Comparison of ENCODE assay signal across 9 cellular contexts in the genomic region with DNA sequence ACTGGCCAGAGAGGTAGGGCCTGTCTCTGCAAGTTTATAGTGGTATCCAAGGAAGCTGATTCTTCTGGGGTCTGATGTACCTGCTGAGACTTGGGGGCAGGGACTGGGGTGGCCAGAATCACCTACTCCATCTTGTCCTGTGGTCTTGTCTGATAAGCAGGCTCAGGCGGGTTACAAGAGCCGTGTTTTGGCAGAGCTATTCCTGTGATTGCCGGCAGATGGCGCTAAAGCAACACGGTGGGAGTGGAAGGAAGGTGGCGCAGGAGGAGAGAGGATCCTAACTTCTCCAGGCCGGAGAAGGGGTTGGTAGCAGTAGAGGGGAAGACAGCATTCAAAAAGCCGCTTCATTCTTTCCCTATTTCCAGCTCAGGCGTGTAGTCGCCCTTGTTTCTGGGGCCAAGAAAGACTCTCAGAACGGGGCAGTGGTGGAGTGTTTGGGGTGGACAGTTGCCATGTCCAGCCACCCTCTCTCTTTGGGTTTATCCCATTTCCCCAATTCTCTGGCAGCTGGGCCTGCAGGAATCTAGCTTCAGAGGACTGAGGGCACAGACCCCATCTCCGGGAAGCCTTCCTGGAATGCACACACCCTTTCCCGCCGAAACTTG. TPM values are rescaled to one million over a fixed set of nuclear protein-coding genes. Genes with fewer than 3 reads are reported as not detected.
A peak's percentile ranks its signal among the peaks of the same experiment; 100 is the strongest.
DNase-seq lines count a peak whose midpoint lies in the region; ATAC-seq and TF ChIP-seq lines count a peak whose summit lies in the region.
"Had no signal": no experiment of that assay in that cellular context is flagged by ENCODE, and none has a peak within 500 bp of the region (broad histone marks: within the 10 kb centered on the region; RNA-seq: fewer than 3 reads in every experiment).

No MANE protein-coding gene starts in this region.

- no peak for TF ChIP-seq POLR2A in lower leg skin (IDR thresholded peaks at IDR 0.05)

- peak overlapping the region in 1 of 2 donors; percentile 40 for H3K9ac ChIP-seq in colonic mucosa (ENCODE audit: low read depth in 2 of 2, low read length in 2 of 2)

- in situ Hi-C loops in Caki2 (cut with HindIII; ENCODE audit: low pct_unique_long_range_greater_than_20kb, low sequenced_read_pairs), result no loop called here

- DNase-seq in Caki2 (ENCODE audit: low read depth) (peak; percentile 63), NCI-H510A (lab: John Stamatoyannopoulos, UW) (peak; percentile 53), colonic mucosa (peak; percentile 86), lower leg skin (ENCODE audit: low spot score in 2 of 2) (peak; percentile 80 to 97)
- peak; percentile 94 for DNase-seq in activated CD4-positive, alpha-beta T cell treated with anti-CD3 and anti-CD28 coated beads, Interleukin-2, amount 10 ng/mL, durations not matched to agents 24 days and 14 days
- DNase-seq in stimulated activated CD4-positive, alpha-beta T cell treated with anti-CD3 and anti-CD28 coated beads, TNF-alpha, amount 100 ng/mL, for 4 hours (ENCODE audit: low read depth in 3 of 3), result peak; percentile 51 to 65 (median 61)

- no peaks in the 10 kb centered on the region for H3K9me3 ChIP-seq in colonic mucosa

- ATAC-seq in HG02678 (IDR thresholded peaks at IDR 0.05; ENCODE audit: unreplicated experiment) (peak; percentile 60), GM18502 (IDR thresholded peaks at IDR 0.05; ENCODE audit: poor library complexity, unreplicated experiment) (no peak)

- no peaks in the 10 kb centered on the region for H3K4me1 ChIP-seq in colonic mucosa

- no peak overlapping the region for H3K4me3 Mint-ChIP-seq in activated CD4-positive, alpha-beta T cell treated with anti-CD3 and anti-CD28 coated beads, Interleukin-2, amount 10 ng/mL, durations not matched to agents 24 days and 14 days
- H3K4me3 Mint-ChIP-seq: T-helper 1 cell treated with Interleukin-12 subunit alpha and Interleukin-12 subunit beta and Interleukin-4 antibody, amounts not matched to agents 30 μg/mL and 1 μg/mL, for 36 hours had no signal

- intact Hi-C loops in activated CD4-positive, alpha-beta T cell treated with anti-CD3 and anti-CD28 coated beads, Interleukin-2, amount 10 ng/mL, durations not matched to agents 24 days and 14 days (cut with micrococcal nuclease), result loop anchor here (1.0 to 5.0 kb wide), 3 partner anchors 69 to 306 kb away; no protein-coding TSS in a partner anchor
- intact Hi-C loops in colonic mucosa (cut with DNase I), result loop anchor here (1.0 to 5.0 kb wide), 3 partner anchors 69 to 306 kb away; no protein-coding TSS in a partner anchor
- intact Hi-C loops in lower leg skin (cut with DNase I; ENCODE audit: low total_unique reads), result loop anchor here (2.0 kb wide), 1 partner anchor 117 kb away; no protein-coding TSS in a partner anchor

- no peaks in the 10 kb centered on the region for H3K9me3 Mint-ChIP-seq in activated CD4-positive, alpha-beta T cell treated with anti-CD3 and anti-CD28 coated beads, Interleukin-2, amount 10 ng/mL, durations not matched to agents 24 days and 14 days
- H3K9me3 Mint-ChIP-seq: T-helper 1 cell treated with Interleukin-12 subunit alpha and Interleukin-12 subunit beta and Interleukin-4 antibody, amounts not matched to agents 30 μg/mL and 1 μg/mL, for 36 hours had no signal

- H3K4me1 Mint-ChIP-seq in activated CD4-positive, alpha-beta T cell treated with anti-CD3 and anti-CD28 coated beads, Interleukin-2, amount 10 ng/mL, durations not matched to agents 24 days and 14 days, result peaks cover 24% of the 10 kb centered on the region

- no peaks in the 10 kb centered on the region for H3K36me3 ChIP-seq in colonic mucosa

- TF ChIP-seq CTCF in colonic mucosa (IDR thresholded peaks at IDR 0.05) (peak; percentile 99), lower leg skin (IDR thresholded peaks at IDR 0.05) (peak in 1 of 3 donors; percentile 92)

- H3K27me3 Mint-ChIP-seq in activated CD4-positive, alpha-beta T cell treated with anti-CD3 and anti-CD28 coated beads, Interleukin-2, amount 10 ng/mL, durations not matched to agents 24 days and 14 days, result peaks cover 18% of the 10 kb centered on the region

- no peak overlapping the region for H3K4me3 ChIP-seq in colonic mucosa
- H3K4me3 ChIP-seq in lower leg skin (ENCODE audit: low read depth, poor library complexity, severe bottlenecking), result no peak overlapping the region

- H3K27ac ChIP-seq in colonic mucosa, result no peak overlapping the region

- no peak overlapping the region for H3K27ac Mint-ChIP-seq in activated CD4-positive, alpha-beta T cell treated with anti-CD3 and anti-CD28 coated beads, Interleukin-2, amount 10 ng/mL, durations not matched to agents 24 days and 14 days
- H3K27ac Mint-ChIP-seq: T-helper 1 cell treated with Interleukin-12 subunit alpha and Interleukin-12 subunit beta and Interleukin-4 antibody, amounts not matched to agents 30 μg/mL and 1 μg/mL, for 36 hours had no signal

- H3K27me3 ChIP-seq in colonic mucosa, result no peaks in the 10 kb centered on the region

- 18 to 21% methylated on average over 14 of the region's 14 CpGs for WGBS in lower leg skin, 2 donors

- H3K36me3 Mint-ChIP-seq in activated CD4-positive, alpha-beta T cell treated with anti-CD3 and anti-CD28 coated beads, Interleukin-2, amount 10 ng/mL, durations not matched to agents 24 days and 14 days (ENCODE audit: low read depth), result no peaks in the 10 kb centered on the region

RNA-seq across cellular contexts. Expression of a gene that starts 15.1 kb away (rescaled TPM):
- not detected in 2 replicates for total RNA-seq in Caki2 (2014; rRNA removed; shearing (Covaris generic); ENCODE audit: low replicate concordance)
- not detected in 2 replicates for total RNA-seq in activated CD4-positive, alpha-beta T cell treated with anti-CD3 and anti-CD28 coated beads, Interleukin-2, amount 10 ng/mL, durations not matched to agents 24 days and 14 days
- total RNA-seq in colonic mucosa (1 to 10 TPM; 1.2 to 1.8 TPM), lower leg skin (1 to 10 TPM; 1.5 to 7.6 (median 4.5) TPM)

RNA-seq across cellular contexts. Expression of a gene that starts 25.3 kb away (rescaled TPM):
- total RNA-seq in Caki2 (2014; rRNA removed; shearing (Covaris generic); ENCODE audit: low replicate concordance), result 623 and 653 TPM in 2 replicates
- total RNA-seq in activated CD4-positive, alpha-beta T cell treated with anti-CD3 and anti-CD28 coated beads, Interleukin-2, amount 10 ng/mL, durations not matched to agents 24 days and 14 days, result 364 and 379 TPM in 2 replicates
- 100 to 1,000 TPM in 1 of 2 donors, 10 to 100 TPM in 1; 70.4 to 116 TPM for total RNA-seq in colonic mucosa
- 100 to 1,000 TPM; 175 to 190 (median 187) TPM for total RNA-seq in lower leg skin
